Comparison of ENCODE assay signal across 13 cellular contexts in genomic region chr18:12840382-12840781, GRCh38. TPM values are rescaled to one million over a fixed set of nuclear protein-coding genes. Genes with fewer than 3 reads are reported as not detected.
DNase-seq lines count a peak whose midpoint lies in the region; ATAC-seq and TF ChIP-seq lines count a peak whose summit lies in the region.
"Had no signal": no experiment of that assay in that cellular context is flagged by ENCODE, and none has a peak within 500 bp of the region (broad histone marks: within the 10 kb centered on the region; RNA-seq: fewer than 3 reads in every experiment).

No MANE protein-coding gene starts in this region.

- H3K4me1 Mint-ChIP-seq in activated T-cell treated with anti-CD3 and anti-CD28 coated beads, Interleukin-2, amount 50 U/mL, for 4 hours (ENCODE audit: low read depth) = peaks cover 76% of the 10 kb centered on the region
- H3K4me1 Mint-ChIP-seq in stimulated activated naive B cell treated with anti-CD40 and anti-IgM and Interleukin-4, amounts not matched to agents 10 μg/mL and 1 μg/mL and 100 μg/mL, for 72 hours = peaks cover 45 to 65% of the 10 kb centered on the region in 2 donors

- TF ChIP-seq CTCF in MM.1S (IDR thresholded peaks at IDR 0.05; ENCODE audit: low read length) (no peak), colonic mucosa (IDR thresholded peaks at IDR 0.05) (no peak), thyroid gland (IDR thresholded peaks at IDR 0.05) (no peak)

- no peak overlapping the region for H2AFZ ChIP-seq in MM.1S (ENCODE audit: low read length)

- peak overlapping the region; percentile 89 for H3K4me2 ChIP-seq in MM.1S (ENCODE audit: low read depth, low read length)

- H3K27me3 ChIP-seq in MM.1S (replicated peaks; ENCODE audit: insufficient read depth, low read length) = no peaks in the 10 kb centered on the region
- H3K27me3 ChIP-seq in colonic mucosa = no peaks in the 10 kb centered on the region
- no peaks in the 10 kb centered on the region for H3K27me3 ChIP-seq in thyroid gland
- H3K27me3 ChIP-seq: ovary had no signal

- no peaks in the 10 kb centered on the region for H3K9me3 ChIP-seq in MM.1S (replicated peaks; ENCODE audit: insufficient read depth, low read length)
- H3K9me3 ChIP-seq in colonic mucosa = no peaks in the 10 kb centered on the region
- no peaks in the 10 kb centered on the region for H3K9me3 ChIP-seq in thyroid gland
- H3K9me3 ChIP-seq: ovary had no signal

- peak overlapping the region; percentile 75 for H3K4me3 Mint-ChIP-seq in activated T-cell treated with anti-CD3 and anti-CD28 coated beads, Interleukin-2, amount 50 U/mL, for 4 hours
- peak overlapping the region; percentile 61 to 72 for H3K4me3 Mint-ChIP-seq in stimulated activated naive B cell treated with anti-CD40 and anti-IgM and Interleukin-4, amounts not matched to agents 10 μg/mL and 1 μg/mL and 100 μg/mL, for 72 hours

- H3K36me3 Mint-ChIP-seq in activated T-cell treated with anti-CD3 and anti-CD28 coated beads, Interleukin-2, amount 50 U/mL, for 4 hours (ENCODE audit: insufficient read depth) = peaks cover 27% of the 10 kb centered on the region
- H3K36me3 Mint-ChIP-seq in stimulated activated naive B cell treated with anti-CD40 and anti-IgM and Interleukin-4, amounts not matched to agents 10 μg/mL and 1 μg/mL and 100 μg/mL, for 72 hours = peaks cover 8 to 28% of the 10 kb centered on the region in 2 donors

- peak overlapping the region; percentile 96 for H3K27ac Mint-ChIP-seq in stimulated activated naive B cell treated with anti-CD40 and anti-IgM and Interleukin-4, amounts not matched to agents 10 μg/mL and 1 μg/mL and 100 μg/mL, for 72 hours

- H3K9ac ChIP-seq in MM.1S (ENCODE audit: low read length) (peak overlapping the region; percentile 90; the same call in 1 of the 2 replicates), colonic mucosa (ENCODE audit: low read depth in 2 of 2, low read length in 2 of 2) (no peak overlapping the region)

- intact Hi-C loops in colonic mucosa (cut with DNase I) = no loop called here
- intact Hi-C loops in thyroid gland (cut with DNase I) = no loop called here

- no peaks in the 10 kb centered on the region for H3K9me2 ChIP-seq in MM.1S (replicated peaks; ENCODE audit: insufficient read depth, low read length)

- H3K9me3 Mint-ChIP-seq in activated T-cell treated with anti-CD3 and anti-CD28 coated beads, Interleukin-2, amount 50 U/mL, for 4 hours = no peaks in the 10 kb centered on the region
- H3K9me3 Mint-ChIP-seq in stimulated activated naive B cell treated with anti-CD40 and anti-IgM and Interleukin-4, amounts not matched to agents 10 μg/mL and 1 μg/mL and 100 μg/mL, for 72 hours = peaks cover 0 to 3% of the 10 kb centered on the region in 2 donors

- H3K36me3 ChIP-seq in MM.1S (replicated peaks; ENCODE audit: insufficient read depth, low read length) = no peaks in the 10 kb centered on the region
- H3K36me3 ChIP-seq in colonic mucosa = no peaks in the 10 kb centered on the region
- no peaks in the 10 kb centered on the region for H3K36me3 ChIP-seq in thyroid gland
- H3K36me3 ChIP-seq: ovary had no signal

- 96 to 98% methylated on average over 3 of the region's 3 CpGs for WGBS in thyroid gland, 2 donors

- no peak for DNase-seq in activated T-cell treated with anti-CD3 and anti-CD28 coated beads, Interleukin-2, amount 50 U/mL, for 4 hours
- DNase-seq in activated T-cell treated with anti-CD3 and anti-CD28 coated beads, Interleukin-2, amount 50 U/mL, for 48 hours = no peak
- DNase-seq in MM.1S (no peak), colonic mucosa (no peak), thyroid gland (no peak), NOMO-1 treated with dmso at 0.1 percent for 144 hours (lab: John Stamatoyannopoulos, UW; ENCODE audit: unreplicated experiment) (no peak)
- DNase-seq in stimulated activated naive B cell treated with anti-CD40 and anti-IgM and Interleukin-4, amounts not matched to agents 10 μg/mL and 1 μg/mL and 100 μg/mL, for 72 hours = no peak
- DNase-seq: foreskin melanocyte, left cardiac atrium, NCI-H2029, ovary, substantia nigra had no signal

- peak overlapping the region; percentile 45; the same call in 1 of the 2 replicates for H3K4me3 ChIP-seq in MM.1S (ENCODE audit: low read length)
- no peak overlapping the region for H3K4me3 ChIP-seq in colonic mucosa
- no peak overlapping the region for H3K4me3 ChIP-seq in thyroid gland (replicated peaks in 1 of 3)
- H3K4me3 ChIP-seq: ovary had no signal

- H3F3A ChIP-seq in MM.1S (ENCODE audit: insufficient read depth, low read length) = peaks cover 50% of the 10 kb centered on the region

- H3K4me1 ChIP-seq in MM.1S (ENCODE audit: low read length) (peaks cover 58% of the 10 kb centered on the region), colonic mucosa (no peaks in the 10 kb centered on the region), thyroid gland (peaks cover 7 to 9% of the 10 kb centered on the region in 2 donors)

- H3K27ac ChIP-seq in MM.1S (ENCODE audit: low read length) (peak overlapping the region; percentile 99), colonic mucosa (peak overlapping the region; percentile 91), thyroid gland (no peak overlapping the region)
- H3K27ac ChIP-seq: ovary had no signal

- H4K20me1 ChIP-seq in MM.1S (ENCODE audit: insufficient read depth, low read length) = no peaks in the 10 kb centered on the region

- peak in 1 of 2 donors; percentile 30 for ATAC-seq in activated T-cell treated with anti-CD3 and anti-CD28 coated beads, Interleukin-2, amount 50 U/mL, for 4 hours
- peak in 1 of 2 donors; percentile 13 for ATAC-seq in stimulated activated naive B cell treated with anti-CD40 and anti-IgM and Interleukin-4, amounts not matched to agents 10 μg/mL and 1 μg/mL and 100 μg/mL, for 72 hours (replicated peaks)
- ATAC-seq in HG03342 (IDR thresholded peaks at IDR 0.05; ENCODE audit: unreplicated experiment) = no peak

- no peaks in the 10 kb centered on the region for H3K27me3 Mint-ChIP-seq in activated T-cell treated with anti-CD3 and anti-CD28 coated beads, Interleukin-2, amount 50 U/mL, for 4 hours (ENCODE audit: low read depth)
- H3K27me3 Mint-ChIP-seq in stimulated activated naive B cell treated with anti-CD40 and anti-IgM and Interleukin-4, amounts not matched to agents 10 μg/mL and 1 μg/mL and 100 μg/mL, for 72 hours = no peaks in the 10 kb centered on the region

- H3K79me2 ChIP-seq in MM.1S (ENCODE audit: low read length) = peaks cover 66% of the 10 kb centered on the region

- no peak for TF ChIP-seq POLR2A in thyroid gland (IDR thresholded peaks at IDR 0.05)

RNA-seq across cellular contexts. Expression of gene PTPN2, which starts 43.7 kb away (rescaled TPM):
- total RNA-seq in activated T-cell treated with anti-CD3 and anti-CD28 coated beads, Interleukin-2, amount 50 U/mL, for 4 hours = 10 to 100 TPM; 61.7 to 77.6 (median 65.2) TPM
- total RNA-seq in colonic mucosa (10 to 100 TPM; 32.2 to 34.3 TPM), thyroid gland (10 to 100 TPM; 33.1 to 45.3 (median 37.7) TPM)

Comparison
In these comparisons a context has a peak if more than half of its experiments do, and no peak if none do; other contexts are left out.
1. H3K27ac ChIP-seq: peak in MM.1S (single experiment) and colonic mucosa (single experiment); none in thyroid gland (0 of 3).